In genomic region chr2:229268626-229269025, GRCh38 we compare ENCODE assay signal across 15 cellular contexts. TPM values are rescaled to one million over a fixed set of nuclear protein-coding genes. Genes with fewer than 3 reads are reported as not detected.
DNase-seq lines count a peak whose midpoint lies in the region; FAIRE-seq and TF ChIP-seq lines count a peak whose summit lies in the region.
"Had no signal": no experiment of that assay in that cellular context is flagged by ENCODE, and none has a peak within 500 bp of the region (broad histone marks: within the 10 kb centered on the region; RNA-seq: fewer than 3 reads in every experiment).

No MANE protein-coding gene starts in this region.

- peaks cover 26% of the 10 kb centered on the region for H4K20me1 ChIP-seq in smooth muscle cell (ENCODE audit: low read depth)

- intact Hi-C loops in kidney (cut with DNase I): no loop called here

- H3K4me1 ChIP-seq in kidney (ENCODE audit: control insufficient read depth in 1 of 2, insufficient read depth in 1 of 2, low read depth in 1 of 2, low read length in 2 of 2) (no peaks in the 10 kb centered on the region), smooth muscle cell (ENCODE audit: low read depth) (no peaks in the 10 kb centered on the region)

- peak overlapping the region; percentile 98 for H3K4me2 ChIP-seq in smooth muscle cell

- H3K9me3 ChIP-seq in SK-N-MC (ENCODE audit: low read depth, low read length) (no peaks in the 10 kb centered on the region), kidney (ENCODE audit: control insufficient read depth in 1 of 2, low read length in 2 of 2) (no peaks in the 10 kb centered on the region), smooth muscle cell (replicated peaks; ENCODE audit: low read depth) (no peaks in the 10 kb centered on the region)

- WGBS in smooth muscle cell (ENCODE audit: low lambda C conversion rate): 30% methylated on average over 4 of the region's 4 CpGs

- H3K4me3 ChIP-seq in SK-N-MC: peak overlapping the region; percentile 7; the same call in 1 of the 2 replicates
- H3K4me3 ChIP-seq in kidney (ENCODE audit: low read length in 2 of 2): peak overlapping the region; percentile 19 to 53
- H3K4me3 ChIP-seq in smooth muscle cell: peak overlapping the region; percentile 92

- H3K36me3 ChIP-seq in SK-N-MC (ENCODE audit: insufficient read depth, low read length): no peaks in the 10 kb centered on the region
- no peaks in the 10 kb centered on the region for H3K36me3 ChIP-seq in kidney (ENCODE audit: control insufficient read depth in 1 of 2, insufficient read depth in 2 of 2, low read length in 2 of 2)
- H3K36me3 ChIP-seq in smooth muscle cell (ENCODE audit: low read depth): no peaks in the 10 kb centered on the region

- peak; percentile 35 for DNase-seq in Daoy (ENCODE audit: low read depth)
- DNase-seq in SK-N-MC (ENCODE audit: low read depth, low spot score): no peak
- DNase-seq in kidney: no peak
- no peak for DNase-seq in smooth muscle cell (lab: John Stamatoyannopoulos, UW; ENCODE audit: unreplicated experiment)
- no peak for DNase-seq in NCI-H2029 (lab: John Stamatoyannopoulos, UW)
- no peak for DNase-seq in activated T-cell treated with anti-CD3 and anti-CD28 coated beads, Interleukin-2, amount 50 U/mL, for 48 hours
- DNase-seq in NK-92 treated with Interleukin-12 subunit alpha and Interleukin-12 subunit beta, amount 100 ng/mL, for 24 hours (lab: John Stamatoyannopoulos, UW): no peak
- no peak for DNase-seq in SHP77 (lab: John Stamatoyannopoulos, UW)
- DNase-seq: effector memory CD8-positive, alpha-beta T cell; GOT3; stimulated activated CD4-positive, alpha-beta T cell treated with anti-CD3 and anti-CD28 coated beads, Interleukin-1b, Interleukin-23, amount 100 ng/mL, for 48 hours had no signal

- no peak for TF ChIP-seq CTCF in kidney (IDR thresholded peaks at IDR 0.05; ENCODE audit: borderline replicate concordance, extremely low read depth, insufficient read depth)
- TF ChIP-seq CTCF in smooth muscle cell (IDR thresholded peaks at IDR 0.05; ENCODE audit: borderline replicate concordance, insufficient read depth, poor library complexity, severe bottlenecking): no peak

- H3K27ac ChIP-seq in SK-N-MC: no peak overlapping the region
- H3K27ac ChIP-seq in kidney (ENCODE audit: low read depth in 2 of 2, low read length in 2 of 2): no peak overlapping the region
- H3K27ac ChIP-seq in smooth muscle cell (ENCODE audit: low read depth): no peak overlapping the region
- H3K27ac ChIP-seq: C4-2B, HL-60, parathyroid adenoma had no signal

- H3K27me3 ChIP-seq in smooth muscle cell (ENCODE audit: low read depth): no peaks in the 10 kb centered on the region

- no peaks in the 10 kb centered on the region for H3F3A ChIP-seq in smooth muscle cell (ENCODE audit: low read depth)

- peaks cover 73% of the 10 kb centered on the region for H3K79me2 ChIP-seq in smooth muscle cell (ENCODE audit: low read depth)
- H3K79me2 ChIP-seq: parathyroid adenoma had no signal

- no peak overlapping the region for H2AFZ ChIP-seq in smooth muscle cell (ENCODE audit: low read depth)
- H2AFZ ChIP-seq: parathyroid adenoma had no signal

- FAIRE-seq in kidney (lab: Jason Lieb, UNC): no peak
- FAIRE-seq: G401.6 had no signal

- H3K9ac ChIP-seq in SK-N-MC (ENCODE audit: insufficient read length) (no peak overlapping the region), kidney (ENCODE audit: low read length in 2 of 2) (no peak overlapping the region), smooth muscle cell (ENCODE audit: low read depth) (no peak overlapping the region)
- H3K9ac ChIP-seq: parathyroid adenoma had no signal

RNA-seq across cellular contexts. Expression of gene PID1, which starts 2.5 kb away (rescaled TPM):
- total RNA-seq in Daoy (2014; rRNA removed; shearing (Covaris generic)): 6.1 and 7.2 TPM in 2 replicates
- 9.4 TPM for total RNA-seq in kidney
- polyA plus RNA-seq in kidney (ENCODE audit: insufficient read depth, low read depth, low replicate concordance): 2.1 TPM
- total RNA-seq in smooth muscle cell: 18.1 and 27.0 TPM in 2 replicates
- polyA plus RNA-seq in smooth muscle cell: 32.8 and 45.3 TPM in 2 replicates

Comparison
In these comparisons a context has a peak if more than half of its experiments do, and no peak if none do; other contexts are left out.
1. H3K4me3 ChIP-seq: peak in every context shown above with its lines; median percentile 92 in smooth muscle cell; 36 in kidney; 7 in SK-N-MC.